25 cellular contexts compared by ENCODE assay signal in the genomic region with DNA sequence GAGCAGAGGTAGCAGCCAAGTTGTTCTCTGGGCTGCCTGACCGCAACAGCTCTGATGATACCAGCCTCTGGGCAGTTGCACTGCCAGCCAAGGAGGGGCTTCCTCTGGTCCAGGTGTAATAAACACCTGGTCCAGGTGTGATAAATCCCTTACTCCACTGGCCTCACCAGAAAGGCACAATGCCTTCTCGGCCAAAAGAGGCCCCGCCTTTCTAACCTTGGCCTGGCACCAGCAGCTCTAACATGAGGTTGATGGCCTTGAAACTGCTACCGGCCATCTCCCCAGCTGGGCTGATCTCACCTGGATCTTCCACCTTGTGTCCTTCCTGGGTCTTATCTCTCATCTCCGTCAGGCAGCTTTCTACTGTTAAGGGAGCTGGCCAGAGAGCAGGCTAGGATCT.
"Had no signal": no experiment of that assay in that cellular context is flagged by ENCODE, and none has a peak within 500 bp of the region (broad histone marks: within the 10 kb centered on the region; RNA-seq: fewer than 3 reads in every experiment).

No MANE protein-coding gene starts in this region.

- DNase-seq: dermis blood vessel endothelial cell; effector memory CD4-positive, alpha-beta T cell; erythroblast; foreskin fibroblast; gastrocnemius medialis; head of caudate nucleus; left ventricle myocardium superior; lower lobe of right lung; naive B cell; occipital lobe; ovary; sigmoid colon; stimulated activated CD4-positive, alpha-beta T cell treated with anti-CD3 and anti-CD28 coated beads, Interleukin-2, amount 100 ng/mL, for 24 hours; stimulated activated CD4-positive, alpha-beta T cell treated with anti-CD3 and anti-CD28 coated beads, Interleukin-4, amount 100 ng/mL, for 4 hours; stimulated activated naive CD8-positive, alpha-beta T cell treated with anti-CD3 and anti-CD28 coated beads, Interleukin-15, Interleukin-2, amounts not matched to agents 100 U/mL and 50 U/mL, for 24 hours; substantia nigra; testis; upper lobe of left lung had no signal

- H2AFZ ChIP-seq: neural progenitor cell had no signal

- H3K4me3 Mint-ChIP-seq: naive B cell; nephron; neural progenitor cell; stimulated activated memory B cell treated with anti-CD40 and anti-IgM and Interleukin-4, amounts not matched to agents 10 μg/mL and 1 μg/mL and 100 μg/mL, for 72 hours had no signal

- H3K27me3 ChIP-seq: gastrocnemius medialis, neural progenitor cell, ovary, sigmoid colon, testis, tibial nerve, upper lobe of left lung had no signal

- H3K9ac ChIP-seq: neural progenitor cell had no signal

- ATAC-seq: gastrocnemius medialis; left ventricle myocardium superior; lower lobe of right lung; stimulated activated memory B cell treated with anti-CD40 and anti-IgM and Interleukin-4, amounts not matched to agents 10 μg/mL and 1 μg/mL and 100 μg/mL, for 72 hours; stimulated activated naive CD8-positive, alpha-beta T cell treated with anti-CD3 and anti-CD28 coated beads, Interleukin-15, Interleukin-2, amounts not matched to agents 100 U/mL and 50 U/mL, for 24 hours had no signal

- FAIRE-seq: endometrium, urothelium cell line had no signal

- H3K27ac Mint-ChIP-seq: nephron; stimulated activated memory B cell treated with anti-CD40 and anti-IgM and Interleukin-4, amounts not matched to agents 10 μg/mL and 1 μg/mL and 100 μg/mL, for 72 hours had no signal

- H3K4me2 ChIP-seq: neural progenitor cell had no signal

- H3K36me3 Mint-ChIP-seq: neural progenitor cell; stimulated activated memory B cell treated with anti-CD40 and anti-IgM and Interleukin-4, amounts not matched to agents 10 μg/mL and 1 μg/mL and 100 μg/mL, for 72 hours had no signal

- H3K36me3 ChIP-seq: gastrocnemius medialis, lower lobe of right lung, neural progenitor cell, ovary, sigmoid colon, tibial nerve, upper lobe of left lung had no signal

- H3K27ac ChIP-seq: coronary artery, gastrocnemius medialis, lower lobe of right lung, neural progenitor cell, ovary, sigmoid colon, testis, tibial nerve, upper lobe of left lung had no signal

- H3K4me1 ChIP-seq: gastrocnemius medialis, lower lobe of right lung, sigmoid colon, testis, tibial nerve, upper lobe of left lung had no signal

- H3K4me1 Mint-ChIP-seq: naive B cell; stimulated activated memory B cell treated with anti-CD40 and anti-IgM and Interleukin-4, amounts not matched to agents 10 μg/mL and 1 μg/mL and 100 μg/mL, for 72 hours had no signal

- H3K9me3 ChIP-seq: gastrocnemius medialis, lower lobe of right lung, ovary, testis had no signal

- H3K4me3 ChIP-seq: coronary artery, gastrocnemius medialis, lower lobe of right lung, neural progenitor cell, ovary, sigmoid colon, testis, tibial nerve, upper lobe of left lung had no signal
